1 cellular context compared by ENCODE assay signal in genomic region chr14:68015356-68016242, GRCh38.
TF ChIP-seq lines count a peak whose summit lies in the region.

No MANE protein-coding gene starts in this region.

TF ChIP-seq in A549, 52 proteins besides CTCF, POLR2A, EP300 and RAD21 (continued from another document):
- no peak for TF ChIP-seq FOSL2 (IDR thresholded peaks at IDR 0.05)
- 0 out of 2 replicates have a peak, but pooled peaks have one; percentile 15 for TF ChIP-seq FOSL2 (CRISPR knock-in tag; IDR thresholded peaks at IDR 0.05)
